8 cellular contexts compared by ENCODE assay signal in the genomic region with DNA sequence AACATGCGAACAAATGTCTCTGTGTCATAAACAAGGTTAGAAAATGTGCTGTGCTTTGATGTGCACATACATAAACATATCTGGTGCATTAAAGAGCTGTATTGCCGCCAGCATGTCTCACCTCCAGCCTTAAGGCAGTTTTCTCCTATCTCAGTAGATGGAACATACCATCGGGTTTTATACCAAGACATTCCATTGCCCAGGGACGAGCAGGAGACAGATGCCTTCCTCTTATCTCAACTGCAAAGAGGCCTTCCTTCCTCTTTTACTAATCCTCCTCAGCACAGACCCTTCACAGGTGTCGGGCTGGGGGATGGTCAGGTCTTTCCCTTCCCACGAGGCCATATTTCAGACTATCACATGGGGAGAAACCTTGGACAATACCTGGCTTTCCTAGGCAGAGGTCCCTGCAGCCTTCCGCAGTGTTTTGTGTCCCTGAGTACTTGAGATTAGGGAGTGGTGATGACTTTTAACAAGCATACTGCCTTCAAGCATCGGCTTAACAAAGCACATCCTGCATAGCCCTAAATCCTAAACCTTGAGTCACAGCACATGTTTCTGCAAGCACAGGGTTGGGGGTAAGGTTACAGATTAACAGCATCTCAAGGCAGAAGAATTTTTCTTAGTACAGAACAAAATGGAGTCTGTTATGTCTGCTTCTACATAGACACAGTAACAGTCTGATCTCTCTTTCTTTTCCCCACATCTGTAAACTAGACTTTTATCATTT.
DNase-seq lines count a peak whose midpoint lies in the region; ATAC-seq and TF ChIP-seq lines count a peak whose summit lies in the region.
"Not testable (repeated sequence)": the region's sequence is repeated elsewhere in the genome, so short reads cannot be mapped to it uniquely, and the experiment has no call there.

No MANE protein-coding gene starts in this region.

- H3K4me3 Mint-ChIP-seq in WTC11; endothelial cell (ENCODE audit: unreplicated experiment): not testable (repeated sequence)

- H3K14ac ChIP-seq in trophoblast cell (ENCODE audit: low read length) = not testable (repeated sequence)

- H3K4me2 ChIP-seq in GM23248 (ENCODE audit: unreplicated experiment); trophoblast cell (ENCODE audit: low read length): not testable (repeated sequence)

- H3K4ac ChIP-seq in trophoblast cell (ENCODE audit: low read depth, low read length) = not testable (repeated sequence)

- not testable (repeated sequence) for H4K91ac ChIP-seq in trophoblast cell (ENCODE audit: low read depth, low read length)

- peaks cover 22% of the 10 kb centered on the region for H3K9me3 Mint-ChIP-seq in WTC11
- H3K9me3 Mint-ChIP-seq in endothelial cell (ENCODE audit: unreplicated experiment) = not testable (repeated sequence)

- not testable (repeated sequence) for H2AK5ac ChIP-seq in trophoblast cell (ENCODE audit: low read length)

- in situ Hi-C loops in GM23248 (cut with MboI) = not testable (repeated sequence)

- WGBS in GM23248 (ENCODE audit: low coverage in 1 of 2, low lambda C conversion rate in 2 of 2, missing lambda C conversion rate in 2 of 2), 2 experiments = 30 to 32% methylated on average over 8 of the region's 8 CpGs
- no CpG with 5 or more reads among the region's 8 CpGs for WGBS in trophoblast cell (ENCODE audit: extremely low coverage, insufficient coverage, insufficient read length)

- not testable (repeated sequence) for H4K20me1 ChIP-seq in GM23248 (ENCODE audit: insufficient read depth)

- not testable (repeated sequence) for H3K27ac ChIP-seq in GM23248
- H3K27ac ChIP-seq in trophoblast cell (ENCODE audit: low read depth, low read length) = peak overlapping the region; percentile 20

- H3K36me3 ChIP-seq in GM23248 (ENCODE audit: low read depth); trophoblast cell (ENCODE audit: control insufficient read depth in 1 of 2, insufficient read depth in 2 of 2, low read length in 2 of 2): not testable (repeated sequence)

- not testable (repeated sequence) for H4K12ac ChIP-seq in trophoblast cell (ENCODE audit: low read depth, low read length)

- CTCF ChIA-PET in WTC11 (lab: Charles Lee) = interaction anchor here (1.0 to 1.7 kb wide), 2 partner anchors 8 to 32 kb away, joined by 3 to 4 read pairs; no protein-coding TSS in a partner anchor

- H3K79me1 ChIP-seq in trophoblast cell (ENCODE audit: low read length) = not testable (repeated sequence)

- H3F3A ChIP-seq in GM23248 (ENCODE audit: insufficient read depth) = peaks cover 16% of the 10 kb centered on the region; the same call in 1 of the 2 replicates

- H2BK12ac ChIP-seq in trophoblast cell (ENCODE audit: low read length) = not testable (repeated sequence)

- not testable (repeated sequence) for H3K9ac ChIP-seq in GM23248; trophoblast cell (ENCODE audit: low read length)

- H3K4me3 ChIP-seq in AG10803 (ENCODE audit: low read length); GM23248; trophoblast cell (ENCODE audit: low read depth, low read length): not testable (repeated sequence)

- DNase-seq in AG10803 (ENCODE audit: low read depth) = peak; percentile 86
- DNase-seq in GM23248 = peak; percentile 61
- DNase-seq in Kasumi-1 (lab: John Stamatoyannopoulos, UW) = peak; percentile 8 to 13
- DNase-seq in OCI-M1 (lab: John Stamatoyannopoulos, UW) = peak; percentile 38
- not testable (repeated sequence) for DNase-seq in WTC11 (ENCODE audit: low spot score); endothelial cell (ENCODE audit: low spot score)
- peak; percentile 50 for DNase-seq in iPS DF 19.7 (ENCODE audit: low read depth, low spot score)
- DNase-seq in trophoblast cell = peak; percentile 76 to 89

- H3K36me3 Mint-ChIP-seq in WTC11; endothelial cell (ENCODE audit: low read depth, unreplicated experiment): not testable (repeated sequence)

- TF ChIP-seq CTCF in AG10803 (conservative IDR thresholded peaks at IDR 0.05; ENCODE audit: low read length); WTC11 (IDR thresholded peaks at IDR 0.05); endothelial cell (IDR thresholded peaks at IDR 0.05; ENCODE audit: unreplicated experiment): not testable (repeated sequence)

- H2BK5ac ChIP-seq in trophoblast cell (ENCODE audit: low read depth, low read length, poor library complexity) = not testable (repeated sequence)

- not testable (repeated sequence) for H4K8ac ChIP-seq in trophoblast cell (ENCODE audit: low read depth, low read length)

- H3K4me1 ChIP-seq in GM23248 (ENCODE audit: insufficient read depth) (0 out of 2 replicates have a peak, but pooled peaks cover 12% of the 10 kb centered on the region), trophoblast cell (ENCODE audit: control insufficient read depth in 1 of 2, insufficient read depth in 2 of 2, low read length in 2 of 2) (peaks cover 12 to 20% of the 10 kb centered on the region in 2 experiments)

- H3K79me2 ChIP-seq in GM23248 (ENCODE audit: insufficient read depth); trophoblast cell (ENCODE audit: control insufficient read depth, insufficient read depth, low read length, poor library complexity): not testable (repeated sequence)

- H3K27ac Mint-ChIP-seq in WTC11 (peak overlapping the region; percentile 32; the same call in 1 of the 2 replicates), endothelial cell (ENCODE audit: unreplicated experiment) (peak overlapping the region; percentile 72)

- POLR2A ChIA-PET in WTC11 (lab: Charles Lee) = not testable (repeated sequence)

- H3K23ac ChIP-seq in trophoblast cell (ENCODE audit: low read length) = not testable (repeated sequence)

- peak overlapping the region; percentile 17; the same call in 1 of the 2 replicates for H2AFZ ChIP-seq in GM23248
- H2AFZ ChIP-seq in trophoblast cell (ENCODE audit: insufficient read depth, low read length, poor library complexity) = not testable (repeated sequence)

- not testable (repeated sequence) for ATAC-seq in WTC11

- H3K9me2 ChIP-seq in GM23248 (ENCODE audit: insufficient read depth) = not testable (repeated sequence)

- H3K27me3 ChIP-seq in GM23248 (replicated peaks; ENCODE audit: insufficient read depth); trophoblast cell (ENCODE audit: insufficient read depth, low read length): not testable (repeated sequence)

- H3K9me3 ChIP-seq in GM23248 (ENCODE audit: low read depth); trophoblast cell (ENCODE audit: insufficient read depth, low read depth, low read length): not testable (repeated sequence)

- H3K18ac ChIP-seq in trophoblast cell (ENCODE audit: low read length) = not testable (repeated sequence)

- H3K4me1 Mint-ChIP-seq in WTC11 = peaks cover 32% of the 10 kb centered on the region
- peaks cover 34% of the 10 kb centered on the region for H3K4me1 Mint-ChIP-seq in endothelial cell (ENCODE audit: unreplicated experiment)

- peaks cover 27% of the 10 kb centered on the region for H3K27me3 Mint-ChIP-seq in WTC11 (ENCODE audit: low read depth)
- not testable (repeated sequence) for H3K27me3 Mint-ChIP-seq in endothelial cell (ENCODE audit: unreplicated experiment)

- not testable (repeated sequence) for H2BK120ac ChIP-seq in trophoblast cell (ENCODE audit: insufficient read depth, low read length, poor library complexity)
